17 cellular contexts compared by ENCODE assay signal in the genomic region with DNA sequence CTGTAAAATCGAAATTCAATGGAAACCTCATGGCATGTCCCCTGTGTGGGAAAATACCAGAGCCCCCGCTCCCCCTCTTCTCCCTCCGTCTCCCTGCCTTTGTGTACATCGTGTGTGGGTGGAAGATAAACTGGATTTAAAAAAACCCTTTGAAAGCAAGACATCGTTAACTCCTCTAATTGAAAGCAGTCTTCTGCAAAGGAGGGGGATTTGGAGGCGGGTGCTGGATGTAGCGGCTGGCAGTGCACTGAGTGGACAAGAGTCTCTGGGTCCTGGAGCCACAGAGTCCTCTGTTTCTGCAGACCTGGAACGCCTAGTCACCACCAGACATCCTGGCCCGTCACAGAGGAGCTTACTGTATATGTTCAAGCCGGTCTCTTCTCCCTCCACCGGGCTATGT.
A peak's percentile ranks its signal among the peaks of the same experiment; 100 is the strongest.
DNase-seq lines count a peak whose midpoint lies in the region; TF ChIP-seq lines count a peak whose summit lies in the region.
"Had no signal": no experiment of that assay in that cellular context is flagged by ENCODE, and none has a peak within 500 bp of the region (broad histone marks: within the 10 kb centered on the region; RNA-seq: fewer than 3 reads in every experiment).

No MANE protein-coding gene starts in this region.

- no peaks in the 10 kb centered on the region for H3K9me3 Mint-ChIP-seq in brain
- no peaks in the 10 kb centered on the region for H3K9me3 Mint-ChIP-seq in neural crest cell
- H3K9me3 Mint-ChIP-seq: activated CD4-positive, alpha-beta memory T cell treated with anti-CD3 and anti-CD28 coated beads for 36 hours; activated naive CD8-positive, alpha-beta T cell treated with anti-CD3 and anti-CD28 coated beads for 36 hours; activated T-cell treated with anti-CD3 and anti-CD28 coated beads, Interleukin-2, amount 50 U/mL, for 4 hours had no signal

- H3K27me3 Mint-ChIP-seq in brain (peaks cover 26% of the 10 kb centered on the region), neural crest cell (ENCODE audit: low read depth) (peaks cover 71% of the 10 kb centered on the region)
- H3K27me3 Mint-ChIP-seq: activated CD4-positive, alpha-beta memory T cell treated with anti-CD3 and anti-CD28 coated beads for 36 hours had no signal

- peak; percentile 21 for DNase-seq in EH (ENCODE audit: low read depth)
- DNase-seq in NCI-H510A (lab: John Stamatoyannopoulos, UW): peak; percentile 5
- no peak for DNase-seq in neural crest cell (ENCODE audit: low read depth, low spot score)
- DNase-seq in COLO829 (ENCODE audit: low spot score): no peak
- DNase-seq in epidermal melanocyte (ENCODE audit: insufficient read length, low spot score): no peak
- DNase-seq in activated naive CD4-positive, alpha-beta T cell treated with Interleukin-2 at 50 U/mL for 16 hours: no peak
- DNase-seq: activated CD4-positive, alpha-beta memory T cell treated with anti-CD3 and anti-CD28 coated beads for 36 hours; activated naive CD8-positive, alpha-beta T cell treated with anti-CD3 and anti-CD28 coated beads for 36 hours; activated T-cell treated with anti-CD3 and anti-CD28 coated beads, Interleukin-2, amount 50 U/mL, for 4 hours; effector CD8-positive, alpha-beta T cell; KBM-7; left cardiac atrium; NCI-H1048; pancreas; stimulated activated CD4-positive, alpha-beta T cell treated with anti-CD3 and anti-CD28 coated beads, Interleukin-4, amount 100 ng/mL, for 24 hours; stimulated activated CD8-positive, alpha-beta memory T cell treated with anti-CD3 and anti-CD28 coated beads, Interleukin-4, amount 100 ng/mL, for 48 hours had no signal

- H3K36me3 Mint-ChIP-seq in brain: no peaks in the 10 kb centered on the region
- H3K36me3 Mint-ChIP-seq in neural crest cell (ENCODE audit: low read depth): no peaks in the 10 kb centered on the region
- H3K36me3 Mint-ChIP-seq: activated CD4-positive, alpha-beta memory T cell treated with anti-CD3 and anti-CD28 coated beads for 36 hours; activated naive CD8-positive, alpha-beta T cell treated with anti-CD3 and anti-CD28 coated beads for 36 hours had no signal

- H3K4me3 Mint-ChIP-seq in brain (peak overlapping the region in 3 of 5 experiments; percentile 3 to 24 (median 14)), neural crest cell (peak overlapping the region; percentile 13)
- H3K4me3 Mint-ChIP-seq: activated CD4-positive, alpha-beta memory T cell treated with anti-CD3 and anti-CD28 coated beads for 36 hours; activated naive CD8-positive, alpha-beta T cell treated with anti-CD3 and anti-CD28 coated beads for 36 hours; activated T-cell treated with anti-CD3 and anti-CD28 coated beads, Interleukin-2, amount 50 U/mL, for 4 hours had no signal

- peaks cover 69% of the 10 kb centered on the region for H3K4me1 Mint-ChIP-seq in brain
- peaks cover 60% of the 10 kb centered on the region for H3K4me1 Mint-ChIP-seq in neural crest cell
- H3K4me1 Mint-ChIP-seq: activated naive CD8-positive, alpha-beta T cell treated with anti-CD3 and anti-CD28 coated beads for 36 hours had no signal

- TF ChIP-seq CTCF in brain (conservative IDR thresholded peaks at IDR 0.05): no peak
- TF ChIP-seq CTCF in neural crest cell (conservative IDR thresholded peaks at IDR 0.05): no peak

- H3K27ac Mint-ChIP-seq in brain (peak overlapping the region in 3 of 5 experiments; percentile 4 to 15 (median 5)), neural crest cell (ENCODE audit: unreplicated experiment) (no peak overlapping the region)
- H3K27ac Mint-ChIP-seq: activated CD4-positive, alpha-beta memory T cell treated with anti-CD3 and anti-CD28 coated beads for 36 hours; activated naive CD8-positive, alpha-beta T cell treated with anti-CD3 and anti-CD28 coated beads for 36 hours had no signal

Comparison
In these comparisons a context has a peak if more than half of its experiments do, and no peak if none do; other contexts are left out.
1. DNase-seq: peak in EH (single experiment) and NCI-H510A (single experiment); none in neural crest cell (single experiment), COLO829 (single experiment), epidermal melanocyte (single experiment) and activated naive CD4-positive, alpha-beta T cell treated with Interleukin-2 at 50 U/mL for 16 hours (single experiment).